ENCODE assay signal across 1 cellular context in the genomic region with DNA sequence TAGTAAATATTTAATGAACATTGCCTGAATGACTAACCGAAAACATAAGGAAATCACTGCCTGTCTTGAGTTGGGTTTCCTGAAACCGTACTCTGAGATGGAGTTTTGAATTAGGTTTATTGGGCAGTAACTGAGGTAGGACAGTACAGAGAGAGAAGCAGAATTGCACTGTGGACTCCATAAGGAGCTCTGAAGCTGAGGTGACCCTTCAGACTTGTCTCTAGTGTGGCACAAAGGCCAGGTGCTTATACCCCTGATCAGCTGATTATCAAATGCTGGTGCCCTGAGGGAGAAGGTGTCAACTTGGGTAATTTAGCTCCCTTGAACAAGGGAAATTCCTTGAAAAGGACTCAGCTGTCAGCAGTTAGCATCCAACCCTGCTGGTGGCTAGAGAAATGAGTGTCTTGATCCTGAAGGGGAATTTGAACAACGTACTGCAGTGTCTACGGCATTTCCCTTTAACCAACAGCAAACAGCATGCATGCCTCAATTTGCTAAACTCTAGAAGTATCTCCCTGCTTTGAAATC.
TF ChIP-seq lines count a peak whose summit lies in the region.

No MANE protein-coding gene starts in this region.

TF ChIP-seq in GM12878, 131 proteins besides CTCF, POLR2A, EP300 and RAD21 (continues in another document):
- TF ChIP-seq CBX5 (IDR thresholded peaks at IDR 0.05; ENCODE audit: low read depth): no peak
- TF ChIP-seq RBBP5 (conservative IDR thresholded peaks at IDR 0.05): no peak
- no peak for TF ChIP-seq SMC3 (IDR thresholded peaks at IDR 0.05; ENCODE audit: borderline replicate concordance, low read length)
- no peak for TF ChIP-seq ZNF217 (IDR thresholded peaks at IDR 0.05)
- no peak for TF ChIP-seq STAT1 (conservative IDR thresholded peaks at IDR 0.05)
- TF ChIP-seq, protein P1, sequence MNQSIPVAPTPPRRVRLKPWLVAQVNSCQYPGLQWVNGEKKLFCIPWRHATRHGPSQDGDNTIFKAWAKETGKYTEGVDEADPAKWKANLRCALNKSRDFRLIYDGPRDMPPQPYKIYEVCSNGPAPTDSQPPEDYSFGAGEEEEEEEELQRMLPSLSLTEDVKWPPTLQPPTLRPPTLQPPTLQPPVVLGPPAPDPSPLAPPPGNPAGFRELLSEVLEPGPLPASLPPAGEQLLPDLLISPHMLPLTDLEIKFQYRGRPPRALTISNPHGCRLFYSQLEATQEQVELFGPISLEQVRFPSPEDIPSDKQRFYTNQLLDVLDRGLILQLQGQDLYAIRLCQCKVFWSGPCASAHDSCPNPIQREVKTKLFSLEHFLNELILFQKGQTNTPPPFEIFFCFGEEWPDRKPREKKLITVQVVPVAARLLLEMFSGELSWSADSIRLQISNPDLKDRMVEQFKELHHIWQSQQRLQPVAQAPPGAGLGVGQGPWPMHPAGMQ (IDR thresholded peaks at IDR 0.05; ENCODE audit: borderline replicate concordance): no peak
- TF ChIP-seq MTA3 (IDR thresholded peaks at IDR 0.05; ENCODE audit: borderline replicate concordance, low read length): no peak
- TF ChIP-seq BCL11A (IDR thresholded peaks at IDR 0.05; ENCODE audit: low read depth, low read length): peak; percentile 95
- no peak for TF ChIP-seq RFX5 (IDR thresholded peaks at IDR 0.05; ENCODE audit: low read depth, low read length)
- peak in 1 of 2 experiments; percentile 53; a peak in 1 of 4 replicates for TF ChIP-seq ETV6 (conservative IDR thresholded peaks at IDR 0.05 in 1 of 2, IDR thresholded peaks at IDR 0.05 in 1 of 2; ENCODE audit: borderline replicate concordance in 1 of 2, low read depth in 1 of 2)
- peak; percentile 62 for TF ChIP-seq DPF2 (IDR thresholded peaks at IDR 0.05)
- TF ChIP-seq ASH2L (IDR thresholded peaks at IDR 0.05; ENCODE audit: borderline replicate concordance, low read depth): no peak
- peak; percentile 91 for TF ChIP-seq IKZF1 (conservative IDR thresholded peaks at IDR 0.05)
- TF ChIP-seq EGR1 (IDR thresholded peaks at IDR 0.05; ENCODE audit: borderline replicate concordance in 1 of 2, low read depth in 2 of 2, low read length in 2 of 2): no peak
- TF ChIP-seq WRNIP1 (IDR thresholded peaks at IDR 0.05; ENCODE audit: borderline replicate concordance, low read depth, low read length): no peak
- no peak for TF ChIP-seq NR2C2 (IDR thresholded peaks at IDR 0.05; ENCODE audit: borderline replicate concordance, control insufficient read depth, insufficient read length, low read depth)
- TF ChIP-seq EZH2 (IDR thresholded peaks at IDR 0.05; ENCODE audit: borderline replicate concordance, control insufficient read depth, low read depth, low read length): no peak
- 0 out of 2 replicates have a peak, but pooled peaks have one; percentile 11 for TF ChIP-seq ATF7 (IDR thresholded peaks at IDR 0.05; ENCODE audit: low read depth)
- TF ChIP-seq, protein P2, sequence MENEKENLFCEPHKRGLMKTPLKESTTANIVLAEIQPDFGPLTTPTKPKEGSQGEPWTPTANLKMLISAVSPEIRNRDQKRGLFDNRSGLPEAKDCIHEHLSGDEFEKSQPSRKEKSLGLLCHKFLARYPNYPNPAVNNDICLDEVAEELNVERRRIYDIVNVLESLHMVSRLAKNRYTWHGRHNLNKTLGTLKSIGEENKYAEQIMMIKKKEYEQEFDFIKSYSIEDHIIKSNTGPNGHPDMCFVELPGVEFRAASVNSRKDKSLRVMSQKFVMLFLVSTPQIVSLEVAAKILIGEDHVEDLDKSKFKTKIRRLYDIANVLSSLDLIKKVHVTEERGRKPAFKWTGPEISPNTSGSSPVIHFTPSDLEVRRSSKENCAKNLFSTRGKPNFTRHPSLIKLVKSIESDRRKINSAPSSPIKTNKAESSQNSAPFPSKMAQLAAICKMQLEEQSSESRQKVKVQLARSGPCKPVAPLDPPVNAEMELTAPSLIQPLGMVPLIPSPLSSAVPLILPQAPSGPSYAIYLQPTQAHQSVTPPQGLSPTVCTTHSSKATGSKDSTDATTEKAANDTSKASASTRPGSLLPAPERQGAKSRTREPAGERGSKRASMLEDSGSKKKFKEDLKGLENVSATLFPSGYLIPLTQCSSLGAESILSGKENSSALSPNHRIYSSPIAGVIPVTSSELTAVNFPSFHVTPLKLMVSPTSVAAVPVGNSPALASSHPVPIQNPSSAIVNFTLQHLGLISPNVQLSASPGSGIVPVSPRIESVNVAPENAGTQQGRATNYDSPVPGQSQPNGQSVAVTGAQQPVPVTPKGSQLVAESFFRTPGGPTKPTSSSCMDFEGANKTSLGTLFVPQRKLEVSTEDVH (IDR thresholded peaks at IDR 0.05; ENCODE audit: low read depth, partially characterized antibody): no peak
- TF ChIP-seq FOXM1 (IDR thresholded peaks at IDR 0.05; ENCODE audit: low read depth, low read length): no peak
- TF ChIP-seq, protein P3, sequence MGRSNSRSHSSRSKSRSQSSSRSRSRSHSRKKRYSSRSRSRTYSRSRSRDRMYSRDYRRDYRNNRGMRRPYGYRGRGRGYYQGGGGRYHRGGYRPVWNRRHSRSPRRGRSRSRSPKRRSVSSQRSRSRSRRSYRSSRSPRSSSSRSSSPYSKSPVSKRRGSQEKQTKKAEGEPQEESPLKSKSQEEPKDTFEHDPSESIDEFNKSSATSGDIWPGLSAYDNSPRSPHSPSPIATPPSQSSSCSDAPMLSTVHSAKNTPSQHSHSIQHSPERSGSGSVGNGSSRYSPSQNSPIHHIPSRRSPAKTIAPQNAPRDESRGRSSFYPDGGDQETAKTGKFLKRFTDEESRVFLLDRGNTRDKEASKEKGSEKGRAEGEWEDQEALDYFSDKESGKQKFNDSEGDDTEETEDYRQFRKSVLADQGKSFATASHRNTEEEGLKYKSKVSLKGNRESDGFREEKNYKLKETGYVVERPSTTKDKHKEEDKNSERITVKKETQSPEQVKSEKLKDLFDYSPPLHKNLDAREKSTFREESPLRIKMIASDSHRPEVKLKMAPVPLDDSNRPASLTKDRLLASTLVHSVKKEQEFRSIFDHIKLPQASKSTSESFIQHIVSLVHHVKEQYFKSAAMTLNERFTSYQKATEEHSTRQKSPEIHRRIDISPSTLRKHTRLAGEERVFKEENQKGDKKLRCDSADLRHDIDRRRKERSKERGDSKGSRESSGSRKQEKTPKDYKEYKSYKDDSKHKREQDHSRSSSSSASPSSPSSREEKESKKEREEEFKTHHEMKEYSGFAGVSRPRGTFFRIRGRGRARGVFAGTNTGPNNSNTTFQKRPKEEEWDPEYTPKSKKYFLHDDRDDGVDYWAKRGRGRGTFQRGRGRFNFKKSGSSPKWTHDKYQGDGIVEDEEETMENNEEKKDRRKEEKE (IDR thresholded peaks at IDR 0.05): no peak
- no peak for TF ChIP-seq RB1 (IDR thresholded peaks at IDR 0.05; ENCODE audit: borderline replicate concordance)
- no peak for TF ChIP-seq LARP7 (IDR thresholded peaks at IDR 0.05)
- no peak for TF ChIP-seq CEBPB (IDR thresholded peaks at IDR 0.05; ENCODE audit: borderline replicate concordance in 1 of 2, low read depth in 2 of 2, low read length in 2 of 2)
- TF ChIP-seq RELA (IDR thresholded peaks at IDR 0.05; ENCODE audit: borderline replicate concordance, partially characterized antibody): peak; percentile 97
- peak; percentile 86; the same call in 1 of the 2 replicates for TF ChIP-seq SMARCA5 (IDR thresholded peaks at IDR 0.05)
- TF ChIP-seq GABPA (IDR thresholded peaks at IDR 0.05; ENCODE audit: low read depth): no peak
- peak; percentile 13; the same call in 1 of the 2 replicates for TF ChIP-seq SPI1 (IDR thresholded peaks at IDR 0.05; ENCODE audit: borderline replicate concordance, insufficient read depth, low read depth, low read length)
- TF ChIP-seq, protein P4, sequence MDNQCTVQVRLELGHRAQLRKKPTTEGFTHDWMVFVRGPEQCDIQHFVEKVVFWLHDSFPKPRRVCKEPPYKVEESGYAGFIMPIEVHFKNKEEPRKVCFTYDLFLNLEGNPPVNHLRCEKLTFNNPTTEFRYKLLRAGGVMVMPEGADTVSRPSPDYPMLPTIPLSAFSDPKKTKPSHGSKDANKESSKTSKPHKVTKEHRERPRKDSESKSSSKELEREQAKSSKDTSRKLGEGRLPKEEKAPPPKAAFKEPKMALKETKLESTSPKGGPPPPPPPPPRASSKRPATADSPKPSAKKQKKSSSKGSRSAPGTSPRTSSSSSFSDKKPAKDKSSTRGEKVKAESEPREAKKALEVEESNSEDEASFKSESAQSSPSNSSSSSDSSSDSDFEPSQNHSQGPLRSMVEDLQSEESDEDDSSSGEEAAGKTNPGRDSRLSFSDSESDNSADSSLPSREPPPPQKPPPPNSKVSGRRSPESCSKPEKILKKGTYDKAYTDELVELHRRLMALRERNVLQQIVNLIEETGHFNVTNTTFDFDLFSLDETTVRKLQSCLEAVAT (IDR thresholded peaks at IDR 0.05): 0 out of 2 replicates have a peak, but pooled peaks have one; percentile 5
- no peak for TF ChIP-seq FOXK2 (IDR thresholded peaks at IDR 0.05)
- TF ChIP-seq, protein P5, sequence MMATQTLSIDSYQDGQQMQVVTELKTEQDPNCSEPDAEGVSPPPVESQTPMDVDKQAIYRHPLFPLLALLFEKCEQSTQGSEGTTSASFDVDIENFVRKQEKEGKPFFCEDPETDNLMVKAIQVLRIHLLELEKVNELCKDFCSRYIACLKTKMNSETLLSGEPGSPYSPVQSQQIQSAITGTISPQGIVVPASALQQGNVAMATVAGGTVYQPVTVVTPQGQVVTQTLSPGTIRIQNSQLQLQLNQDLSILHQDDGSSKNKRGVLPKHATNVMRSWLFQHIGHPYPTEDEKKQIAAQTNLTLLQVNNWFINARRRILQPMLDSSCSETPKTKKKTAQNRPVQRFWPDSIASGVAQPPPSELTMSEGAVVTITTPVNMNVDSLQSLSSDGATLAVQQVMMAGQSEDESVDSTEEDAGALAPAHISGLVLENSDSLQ (IDR thresholded peaks at IDR 0.05): peak; percentile 72
- peak; percentile 60 for TF ChIP-seq BACH1 (IDR thresholded peaks at IDR 0.05; ENCODE audit: borderline replicate concordance)
- TF ChIP-seq, protein P6, sequence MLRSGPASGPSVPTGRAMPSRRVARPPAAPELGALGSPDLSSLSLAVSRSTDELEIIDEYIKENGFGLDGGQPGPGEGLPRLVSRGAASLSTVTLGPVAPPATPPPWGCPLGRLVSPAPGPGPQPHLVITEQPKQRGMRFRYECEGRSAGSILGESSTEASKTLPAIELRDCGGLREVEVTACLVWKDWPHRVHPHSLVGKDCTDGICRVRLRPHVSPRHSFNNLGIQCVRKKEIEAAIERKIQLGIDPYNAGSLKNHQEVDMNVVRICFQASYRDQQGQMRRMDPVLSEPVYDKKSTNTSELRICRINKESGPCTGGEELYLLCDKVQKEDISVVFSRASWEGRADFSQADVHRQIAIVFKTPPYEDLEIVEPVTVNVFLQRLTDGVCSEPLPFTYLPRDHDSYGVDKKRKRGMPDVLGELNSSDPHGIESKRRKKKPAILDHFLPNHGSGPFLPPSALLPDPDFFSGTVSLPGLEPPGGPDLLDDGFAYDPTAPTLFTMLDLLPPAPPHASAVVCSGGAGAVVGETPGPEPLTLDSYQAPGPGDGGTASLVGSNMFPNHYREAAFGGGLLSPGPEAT (IDR thresholded peaks at IDR 0.05; ENCODE audit: low read depth): peak; percentile 83
- TF ChIP-seq IKZF2 (IDR thresholded peaks at IDR 0.05): peak; percentile 77 to 82
- TF ChIP-seq, protein P7, sequence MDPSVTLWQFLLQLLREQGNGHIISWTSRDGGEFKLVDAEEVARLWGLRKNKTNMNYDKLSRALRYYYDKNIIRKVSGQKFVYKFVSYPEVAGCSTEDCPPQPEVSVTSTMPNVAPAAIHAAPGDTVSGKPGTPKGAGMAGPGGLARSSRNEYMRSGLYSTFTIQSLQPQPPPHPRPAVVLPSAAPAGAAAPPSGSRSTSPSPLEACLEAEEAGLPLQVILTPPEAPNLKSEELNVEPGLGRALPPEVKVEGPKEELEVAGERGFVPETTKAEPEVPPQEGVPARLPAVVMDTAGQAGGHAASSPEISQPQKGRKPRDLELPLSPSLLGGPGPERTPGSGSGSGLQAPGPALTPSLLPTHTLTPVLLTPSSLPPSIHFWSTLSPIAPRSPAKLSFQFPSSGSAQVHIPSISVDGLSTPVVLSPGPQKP (IDR thresholded peaks at IDR 0.05; ENCODE audit: low read depth, low read length): no peak
- TF ChIP-seq CHD2 (IDR thresholded peaks at IDR 0.05; ENCODE audit: borderline replicate concordance, low read depth, low read length): no peak
- TF ChIP-seq, protein P8, sequence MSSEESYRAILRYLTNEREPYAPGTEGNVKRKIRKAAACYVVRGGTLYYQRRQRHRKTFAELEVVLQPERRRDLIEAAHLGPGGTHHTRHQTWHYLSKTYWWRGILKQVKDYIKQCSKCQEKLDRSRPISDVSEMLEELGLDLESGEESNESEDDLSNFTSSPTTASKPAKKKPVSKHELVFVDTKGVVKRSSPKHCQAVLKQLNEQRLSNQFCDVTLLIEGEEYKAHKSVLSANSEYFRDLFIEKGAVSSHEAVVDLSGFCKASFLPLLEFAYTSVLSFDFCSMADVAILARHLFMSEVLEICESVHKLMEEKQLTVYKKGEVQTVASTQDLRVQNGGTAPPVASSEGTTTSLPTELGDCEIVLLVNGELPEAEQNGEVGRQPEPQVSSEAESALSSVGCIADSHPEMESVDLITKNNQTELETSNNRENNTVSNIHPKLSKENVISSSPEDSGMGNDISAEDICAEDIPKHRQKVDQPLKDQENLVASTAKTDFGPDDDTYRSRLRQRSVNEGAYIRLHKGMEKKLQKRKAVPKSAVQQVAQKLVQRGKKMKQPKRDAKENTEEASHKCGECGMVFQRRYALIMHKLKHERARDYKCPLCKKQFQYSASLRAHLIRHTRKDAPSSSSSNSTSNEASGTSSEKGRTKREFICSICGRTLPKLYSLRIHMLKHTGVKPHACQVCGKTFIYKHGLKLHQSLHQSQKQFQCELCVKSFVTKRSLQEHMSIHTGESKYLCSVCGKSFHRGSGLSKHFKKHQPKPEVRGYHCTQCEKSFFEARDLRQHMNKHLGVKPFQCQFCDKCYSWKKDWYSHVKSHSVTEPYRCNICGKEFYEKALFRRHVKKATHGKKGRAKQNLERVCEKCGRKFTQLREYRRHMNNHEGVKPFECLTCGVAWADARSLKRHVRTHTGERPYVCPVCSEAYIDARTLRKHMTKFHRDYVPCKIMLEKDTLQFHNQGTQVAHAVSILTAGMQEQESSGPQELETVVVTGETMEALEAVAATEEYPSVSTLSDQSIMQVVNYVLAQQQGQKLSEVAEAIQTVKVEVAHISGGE (CRISPR knock-in tag; IDR thresholded peaks at IDR 0.05): no peak
- no peak for TF ChIP-seq NFXL1 (IDR thresholded peaks at IDR 0.05; ENCODE audit: borderline replicate concordance)
